ENCODE assay signal across 8 cellular contexts in genomic region chr3:198079771-198080520, GRCh38.
DNase-seq lines count a peak whose midpoint lies in the region; ATAC-seq, FAIRE-seq and TF ChIP-seq lines count a peak whose summit lies in the region.

No MANE protein-coding gene starts in this region.

- H3K4me1 ChIP-seq in A549, result peaks cover 7% of the 10 kb centered on the region; the same call in 2 of the 3 replicates
- peaks cover 5% of the 10 kb centered on the region for H3K4me1 ChIP-seq in psoas muscle

- peak overlapping the region; percentile 49 for H3K4me3 ChIP-seq in A549
- peak overlapping the region; percentile 50 for H3K4me3 ChIP-seq in NB4 (ENCODE audit: low read depth, low read length)
- peak overlapping the region; percentile 58 for H3K4me3 ChIP-seq in psoas muscle

- POLR2A ChIA-PET in A549 (lab: Yijun Ruan, JAX), result no interaction called here

- TF ChIP-seq EP300 in A549 (IDR thresholded peaks at IDR 0.05), result no peak

- H3K27ac Mint-ChIP-seq in activated T-helper 2 cell treated with anti-CD3 and anti-CD28 coated beads, Interferon-gamma antibody, Interleukin-2, Interleukin-4, amounts not matched to agents 10 μg/mL and 5 μg/mL and 100 μg/mL, durations not matched to agents 14 hours and 24 hours and 36 hours, result peak overlapping the region; percentile 83

- FAIRE-seq in A549 (lab: Jason Lieb, UNC), result no peak

- H3K36me3 Mint-ChIP-seq in activated T-helper 2 cell treated with anti-CD3 and anti-CD28 coated beads, Interferon-gamma antibody, Interleukin-2, Interleukin-4, amounts not matched to agents 10 μg/mL and 5 μg/mL and 100 μg/mL, durations not matched to agents 14 hours and 24 hours and 36 hours (ENCODE audit: low read depth), result no peaks in the 10 kb centered on the region

- no peaks in the 10 kb centered on the region for H3K36me3 ChIP-seq in psoas muscle (ENCODE audit: insufficient read depth in 1 of 2, low read depth in 1 of 2)

- TF ChIP-seq CTCF in A549 (IDR thresholded peaks at IDR 0.05), result no peak; the same call in 2 of the 3 replicates
- peak; percentile 7 for TF ChIP-seq CTCF in NB4 (IDR thresholded peaks at IDR 0.05; ENCODE audit: low read depth, low read length)
- no peak for TF ChIP-seq CTCF in psoas muscle (IDR thresholded peaks at IDR 0.05)

- intact Hi-C loops in activated T-helper 2 cell treated with anti-CD3 and anti-CD28 coated beads, Interferon-gamma antibody, Interleukin-2, Interleukin-4, amounts not matched to agents 10 μg/mL and 5 μg/mL and 100 μg/mL, durations not matched to agents 14 hours and 24 hours and 36 hours (cut with micrococcal nuclease), result loop anchor here (1.0 to 2.0 kb wide), 3 partner anchors 8 to 174 kb away; partner anchors contain the start of gene LMLN
- intact Hi-C loops in Right ventricle myocardium superior (cut with DNase I), result no loop called here
- intact Hi-C loops in psoas muscle (cut with DNase I), result no loop called here

- H3K4me1 Mint-ChIP-seq in activated T-helper 2 cell treated with anti-CD3 and anti-CD28 coated beads, Interferon-gamma antibody, Interleukin-2, Interleukin-4, amounts not matched to agents 10 μg/mL and 5 μg/mL and 100 μg/mL, durations not matched to agents 14 hours and 24 hours and 36 hours (ENCODE audit: low read depth), result peaks cover 13% of the 10 kb centered on the region

- H3K27me3 ChIP-seq in psoas muscle (ENCODE audit: insufficient read depth in 3 of 3, low read length in 2 of 3), result peaks cover 11 to 84% (median 13%) of the 10 kb centered on the region in 3 donors

- peak overlapping the region; percentile 99 for H3K4me2 ChIP-seq in A549

- no peak for TF ChIP-seq RAD21 in A549 (conservative IDR thresholded peaks at IDR 0.05 in 1 of 2, IDR thresholded peaks at IDR 0.05 in 1 of 2)

- CTCF ChIA-PET in A549 (lab: Yijun Ruan, JAX), result interaction anchor here (0.6 to 2.4 kb wide), 19 partner anchors 9 to 174 kb away, joined by 3 to 23 read pairs (median 4); no protein-coding TSS in a partner anchor

- H3K27ac ChIP-seq in A549 (peak overlapping the region; percentile 27 to 62; a peak in 2 of 6 replicates), psoas muscle (no peak overlapping the region)

- peak; percentile 78 to 89 for ATAC-seq in A549
- peak; percentile 15 for ATAC-seq in GM19397 (IDR thresholded peaks at IDR 0.05; ENCODE audit: unreplicated experiment)
- ATAC-seq in Right ventricle myocardium superior (ENCODE audit: poor library complexity), result peak; percentile 60
- peak in 3 of 4 donors; percentile 7 to 46 (median 22) for ATAC-seq in psoas muscle

- H3K27me3 Mint-ChIP-seq in activated T-helper 2 cell treated with anti-CD3 and anti-CD28 coated beads, Interferon-gamma antibody, Interleukin-2, Interleukin-4, amounts not matched to agents 10 μg/mL and 5 μg/mL and 100 μg/mL, durations not matched to agents 14 hours and 24 hours and 36 hours (ENCODE audit: low read depth), result peaks cover 30% of the 10 kb centered on the region

- TF ChIP-seq POLR2A in A549 (IDR thresholded peaks at IDR 0.05; ENCODE audit: low read length) (no peak), NB4 (IDR thresholded peaks at IDR 0.05; ENCODE audit: extremely low read depth, insufficient read length) (no peak)

- H3K9me3 Mint-ChIP-seq in activated T-helper 2 cell treated with anti-CD3 and anti-CD28 coated beads, Interferon-gamma antibody, Interleukin-2, Interleukin-4, amounts not matched to agents 10 μg/mL and 5 μg/mL and 100 μg/mL, durations not matched to agents 14 hours and 24 hours and 36 hours, result peaks cover 5% of the 10 kb centered on the region

- H3K9me3 ChIP-seq in A549 (peaks cover 5% of the 10 kb centered on the region; the same call in 1 of the 3 replicates), psoas muscle (no peaks in the 10 kb centered on the region)

- peak overlapping the region; percentile 85 for H3K4me3 Mint-ChIP-seq in activated T-helper 2 cell treated with anti-CD3 and anti-CD28 coated beads, Interferon-gamma antibody, Interleukin-2, Interleukin-4, amounts not matched to agents 10 μg/mL and 5 μg/mL and 100 μg/mL, durations not matched to agents 14 hours and 24 hours and 36 hours (ENCODE audit: low read depth)

- peak in 1 of 2 experiments; percentile 18 for DNase-seq in A549 (ENCODE audit: low read depth in 1 of 2, low spot score in 1 of 2)
- DNase-seq in NB4 (ENCODE audit: low read depth), result peak; percentile 61
- no peak for DNase-seq in activated T-helper 2 cell treated with anti-CD3 and anti-CD28 coated beads, Interferon-gamma antibody, Interleukin-2, Interleukin-4, amounts not matched to agents 10 μg/mL and 5 μg/mL and 100 μg/mL, durations not matched to agents 14 hours and 24 hours and 36 hours (ENCODE audit: low spot score)
- DNase-seq in Right ventricle myocardium superior, result no peak
- no peak for DNase-seq in psoas muscle
- DNase-seq in NCI-H1436 treated with DMSO at 0.1 percent for 48 hours (lab: John Stamatoyannopoulos, UW), result no peak
- no peak for DNase-seq in GM03348 (ENCODE audit: low spot score)

- 27% methylated on average over 12 of the region's 47 CpGs for WGBS in A549 (ENCODE audit: missing lambda C conversion rate)
- 8 to 9% (median 9%) methylated on average over 43 to 47 of the region's 47 CpGs for WGBS in psoas muscle, 3 donors

TF ChIP-seq in A549, 52 proteins besides CTCF, POLR2A, EP300 and RAD21:
- TF ChIP-seq, protein P1, sequence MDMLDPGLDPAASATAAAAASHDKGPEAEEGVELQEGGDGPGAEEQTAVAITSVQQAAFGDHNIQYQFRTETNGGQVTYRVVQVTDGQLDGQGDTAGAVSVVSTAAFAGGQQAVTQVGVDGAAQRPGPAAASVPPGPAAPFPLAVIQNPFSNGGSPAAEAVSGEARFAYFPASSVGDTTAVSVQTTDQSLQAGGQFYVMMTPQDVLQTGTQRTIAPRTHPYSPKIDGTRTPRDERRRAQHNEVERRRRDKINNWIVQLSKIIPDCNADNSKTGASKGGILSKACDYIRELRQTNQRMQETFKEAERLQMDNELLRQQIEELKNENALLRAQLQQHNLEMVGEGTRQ (IDR thresholded peaks at IDR 0.05), result no peak
- no peak for TF ChIP-seq KDM5A (IDR thresholded peaks at IDR 0.05)

Comparison
In these comparisons a context has a peak if more than half of its experiments do, and no peak if none do; other contexts are left out.
1. ATAC-seq: peak in every context shown above with its lines; median percentile 84 in A549; 60 in Right ventricle myocardium superior; 22 in psoas muscle; 15 in GM19397.